ENCODE assay signal across 18 cellular contexts in the genomic region with DNA sequence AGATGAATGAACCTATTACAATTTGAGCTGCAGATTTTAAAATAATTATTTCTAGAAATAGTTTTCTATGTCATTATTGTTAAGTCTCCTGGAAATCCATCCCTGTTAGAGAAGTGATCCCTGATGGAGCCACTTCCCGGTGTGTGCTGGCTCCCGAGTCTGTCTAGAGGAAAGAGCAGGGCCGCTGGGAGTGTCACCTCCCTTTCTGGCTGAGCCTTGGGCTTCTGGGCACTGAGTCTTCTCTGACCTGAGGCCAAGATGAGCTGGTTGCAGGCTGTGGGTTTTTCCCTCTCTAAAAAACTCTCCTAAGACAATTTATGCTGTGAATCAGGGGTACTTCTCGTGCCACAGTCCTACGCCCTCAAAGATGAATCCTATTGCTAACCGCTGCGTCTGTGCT.
"Had no signal": no experiment of that assay in that cellular context is flagged by ENCODE, and none has a peak within 500 bp of the region (broad histone marks: within the 10 kb centered on the region; RNA-seq: fewer than 3 reads in every experiment).

No MANE protein-coding gene starts in this region.

- H3K4me3 Mint-ChIP-seq: activated T-helper 1 cell treated with anti-CD3 and anti-CD28 coated beads, Interleukin-12 subunit alpha, Interleukin-12 subunit beta, Interleukin-2, Interleukin-4 antibody, amounts not matched to agents 30 ng/mL and 10 ng/mL and 1 ng/mL, durations not matched to agents 14 hours and 24 hours and 36 hours had no signal

- H3K27me3 ChIP-seq: ascending aorta, esophagus muscularis mucosa, gastroesophageal sphincter, heart right ventricle, left lung, ovary, stomach, vagina had no signal

- H3K9me3 ChIP-seq: ascending aorta, esophagus muscularis mucosa, gastroesophageal sphincter, heart right ventricle, left lung, ovary, psoas muscle, stomach, vagina had no signal

- DNase-seq: activated CD4-positive, CD25-positive, alpha-beta regulatory T cell treated with anti-CD3 and anti-CD28 coated beads, Interleukin-2, amount 50 U/mL, for 72 hours; heart right ventricle; mammary epithelial cell; ovary; psoas muscle; right cardiac atrium; stomach; T1000; trophoblast cell had no signal

- H3K9me3 Mint-ChIP-seq: activated T-helper 1 cell treated with anti-CD3 and anti-CD28 coated beads, Interleukin-12 subunit alpha, Interleukin-12 subunit beta, Interleukin-2, Interleukin-4 antibody, amounts not matched to agents 30 ng/mL and 10 ng/mL and 1 ng/mL, durations not matched to agents 14 hours and 24 hours and 36 hours; T-cell had no signal

- ATAC-seq: gastroesophageal sphincter, heart right ventricle, left lung, psoas muscle, SK-N-SH treated with all-trans-retinoic acid at 6 μM for 48 hours had no signal

- H3K27me3 Mint-ChIP-seq: T-cell had no signal

- H3K27ac ChIP-seq: ascending aorta, coronary artery, esophagus muscularis mucosa, gastroesophageal sphincter, heart right ventricle, left lung, ovary, psoas muscle, stomach, vagina had no signal
